ENCODE assay signal across 12 cellular contexts in the genomic region with DNA sequence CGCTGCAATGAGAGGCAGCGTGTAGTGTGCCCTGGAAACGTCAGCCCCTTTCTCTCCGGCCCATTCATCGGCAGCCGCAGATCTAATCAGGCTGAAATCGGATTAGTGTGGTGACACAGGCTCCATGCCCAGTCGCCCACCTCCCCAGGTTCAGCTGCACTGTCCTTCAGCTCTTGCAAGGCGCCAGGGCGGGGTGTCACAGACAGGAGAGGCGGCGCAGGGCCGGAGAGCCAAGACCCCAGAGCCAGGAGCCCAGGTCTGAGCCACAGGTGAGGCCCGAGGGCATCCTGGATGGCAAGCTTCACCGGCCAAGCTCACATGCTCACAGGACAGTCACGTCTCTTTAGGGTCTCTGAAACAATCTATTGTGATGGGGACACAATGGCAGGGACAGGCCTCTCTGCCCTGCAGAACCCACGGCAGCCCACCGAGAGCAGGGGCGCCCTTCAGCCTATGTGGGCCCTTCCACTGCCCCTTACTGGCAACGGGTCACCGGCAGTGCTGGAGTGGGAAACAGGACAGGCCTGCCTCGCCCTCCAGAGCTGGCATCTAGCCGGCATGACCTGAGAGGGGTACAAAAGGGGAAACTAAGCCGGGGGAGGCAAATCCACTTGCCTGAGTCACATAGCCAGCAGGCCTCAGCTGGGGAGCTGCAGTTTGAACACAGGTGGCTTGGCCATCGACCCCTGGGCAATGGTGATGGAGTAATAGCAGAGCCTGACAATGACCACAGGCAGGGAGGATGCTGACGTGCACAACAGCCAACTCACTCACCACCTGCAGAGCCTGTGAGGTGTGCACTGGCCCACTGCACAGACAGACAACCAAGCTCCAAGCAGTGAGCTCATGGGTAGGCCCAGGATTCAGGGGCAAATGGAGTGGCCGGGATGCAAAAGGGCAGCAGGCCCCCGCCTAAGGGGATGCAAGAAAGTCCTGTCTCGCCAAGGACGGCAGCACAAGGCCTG. TPM values are rescaled to one million over a fixed set of nuclear protein-coding genes. Genes with fewer than 3 reads are reported as not detected.
A peak's percentile ranks its signal among the peaks of the same experiment; 100 is the strongest.
DNase-seq lines count a peak whose midpoint lies in the region; ATAC-seq, FAIRE-seq and TF ChIP-seq lines count a peak whose summit lies in the region.
"Had no signal": no experiment of that assay in that cellular context is flagged by ENCODE, and none has a peak within 500 bp of the region (broad histone marks: within the 10 kb centered on the region; RNA-seq: fewer than 3 reads in every experiment).

No MANE protein-coding gene starts in this region.

- no peak overlapping the region for H3K4me3 Mint-ChIP-seq in neural progenitor cell
- H3K4me3 Mint-ChIP-seq: activated CD4-positive, alpha-beta T cell treated with anti-CD3 and anti-CD28 coated beads, Interleukin-2, amount 10 ng/mL, durations not matched to agents 24 days and 14 days had no signal

- peaks cover 11 to 34% of the 10 kb centered on the region in 2 experiments for H4K20me1 ChIP-seq in H1 (replicated peaks in 1 of 2; ENCODE audit: control insufficient read depth in 1 of 2, insufficient read depth in 2 of 2, low read length in 2 of 2)
- H4K20me1 ChIP-seq in neural progenitor cell (ENCODE audit: low read depth): peaks cover 93% of the 10 kb centered on the region

- H3K27me3 ChIP-seq in H1 (replicated peaks in 1 of 4; ENCODE audit: control insufficient read depth in 3 of 4, extremely low read depth in 1 of 4, insufficient read depth in 3 of 4, low read length in 3 of 4) (no peaks in the 10 kb centered on the region), neural progenitor cell (no peaks in the 10 kb centered on the region)

- H2BK5ac ChIP-seq in H1 (ENCODE audit: low read depth, low read length): no peak overlapping the region

- no peak overlapping the region for H3K9ac ChIP-seq in H1 (replicated peaks in 1 of 4; ENCODE audit: extremely low read depth in 1 of 4, low read depth in 3 of 4, low read length in 3 of 4)
- no peak overlapping the region for H3K9ac ChIP-seq in neural progenitor cell

- H2BK15ac ChIP-seq in H1 (ENCODE audit: low read length): no peak overlapping the region

- DNase-seq in D341Med (ENCODE audit: low spot score): peak; percentile 77
- DNase-seq in RCC 7860 (ENCODE audit: low spot score): peak; percentile 66
- no peak for DNase-seq in H1 (ENCODE audit: low read depth in 1 of 2, low spot score in 2 of 2)
- peak; percentile 82 for DNase-seq in neural progenitor cell (ENCODE audit: low spot score)
- DNase-seq in NCI-H526 treated with DMSO at 0.1 percent for 48 hours (lab: John Stamatoyannopoulos, UW): no peak
- no peak for DNase-seq in HuH-7.5 (ENCODE audit: low spot score)
- DNase-seq: activated CD4-positive, alpha-beta T cell treated with anti-CD3 and anti-CD28 coated beads, Interleukin-2, amount 10 ng/mL, durations not matched to agents 24 days and 14 days; AML-193; kidney glomerular epithelial cell had no signal

- no peak overlapping the region for H2BK12ac ChIP-seq in H1 (ENCODE audit: low read depth, low read length)

- H3K23ac ChIP-seq in H1 (ENCODE audit: insufficient read length): no peak overlapping the region

- CTCF ChIA-PET in H1 (lab: Charles Lee; ENCODE audit: partially characterized antibody): interaction anchor here (0.9 to 2.3 kb wide), 7 partner anchors 16 to 118 kb away, joined by 3 to 7 read pairs (median 3); no protein-coding TSS in a partner anchor

- no peaks in the 10 kb centered on the region for H3K23me2 ChIP-seq in H1 (ENCODE audit: low read depth, low read length)

- H3F3A ChIP-seq in neural progenitor cell (ENCODE audit: low read depth): peaks cover 19% of the 10 kb centered on the region

- no peak overlapping the region for H3K56ac ChIP-seq in H1 (replicated peaks; ENCODE audit: insufficient read length, low read depth, low read length)

- H3K9me3 Mint-ChIP-seq in neural progenitor cell: no peaks in the 10 kb centered on the region
- H3K9me3 Mint-ChIP-seq: activated CD4-positive, alpha-beta T cell treated with anti-CD3 and anti-CD28 coated beads, Interleukin-2, amount 10 ng/mL, durations not matched to agents 24 days and 14 days had no signal

- POLR2A ChIA-PET in H1 (lab: Charles Lee; ENCODE audit: partially characterized antibody): interaction anchor here (0.8 kb wide), 1 partner anchor 9 kb away, joined by 3 read pairs; no protein-coding TSS in a partner anchor

- ATAC-seq in GM21619 (IDR thresholded peaks at IDR 0.05; ENCODE audit: unreplicated experiment) (no peak), GM21786 (IDR thresholded peaks at IDR 0.05; ENCODE audit: unreplicated experiment) (no peak)

- H2AFZ ChIP-seq in H1 (ENCODE audit: low read length) (no peak overlapping the region), neural progenitor cell (replicated peaks) (no peak overlapping the region)

- no peak overlapping the region for H3K14ac ChIP-seq in H1 (ENCODE audit: insufficient read length)

- H2BK120ac ChIP-seq in H1 (replicated peaks; ENCODE audit: low read depth, low read length): no peak overlapping the region

- FAIRE-seq in RCC 7860 (lab: Jason Lieb, UNC) (no peak), H1 (lab: Jason Lieb, UNC) (no peak)
- FAIRE-seq: G401.6 had no signal

- H3K4me1 ChIP-seq in H1 (replicated peaks in 1 of 4; ENCODE audit: control insufficient read depth in 3 of 4, insufficient read depth in 4 of 4, low read length in 3 of 4): peaks cover 0 to 12% (median 5%) of the 10 kb centered on the region in 4 experiments; a peak in 5 of 7 replicates
- peaks cover 37% of the 10 kb centered on the region for H3K4me1 ChIP-seq in neural progenitor cell

- H3K9me3 ChIP-seq in H1 (ENCODE audit: insufficient read depth in 2 of 2, low read depth in 1 of 2, low read length in 1 of 2) (no peaks in the 10 kb centered on the region), neural progenitor cell (ENCODE audit: low read depth) (no peaks in the 10 kb centered on the region)

- TF ChIP-seq CTCF in H1 (IDR thresholded peaks at IDR 0.05; ENCODE audit: control extremely low read depth in 1 of 3, insufficient read depth in 1 of 3, low read depth in 1 of 3, low read length in 3 of 3): no peak
- no peak for TF ChIP-seq CTCF in neural progenitor cell (IDR thresholded peaks at IDR 0.05)

- peaks cover 4% of the 10 kb centered on the region for H3K27me3 Mint-ChIP-seq in neural progenitor cell (ENCODE audit: insufficient read depth, low read depth)
- H3K27me3 Mint-ChIP-seq: activated CD4-positive, alpha-beta T cell treated with anti-CD3 and anti-CD28 coated beads, Interleukin-2, amount 10 ng/mL, durations not matched to agents 24 days and 14 days had no signal

- no peak overlapping the region for H3K18ac ChIP-seq in H1 (ENCODE audit: extremely low read depth, low read length)

- H3K36me3 Mint-ChIP-seq in neural progenitor cell: peaks cover 4% of the 10 kb centered on the region

- peaks cover 17% of the 10 kb centered on the region for H3K79me1 ChIP-seq in H1 (ENCODE audit: low read depth, low read length)

- no peak overlapping the region for H2BK20ac ChIP-seq in H1 (ENCODE audit: low read length)

- H3K79me2 ChIP-seq in H1 (ENCODE audit: control insufficient read depth in 1 of 2, insufficient read depth in 2 of 2, low read length in 2 of 2) (peaks cover 0 to 72% of the 10 kb centered on the region in 2 experiments; a peak in 2 of 4 replicates), neural progenitor cell (ENCODE audit: low read depth) (peaks cover 92% of the 10 kb centered on the region)

- TF ChIP-seq EP300 in H1 (IDR thresholded peaks at IDR 0.05; ENCODE audit: borderline replicate concordance in 1 of 2, low read depth in 2 of 2, low read length in 2 of 2): no peak

- H3K4me3 ChIP-seq in H1 (ENCODE audit: extremely low read depth in 1 of 4, insufficient read depth in 2 of 4, low read depth in 3 of 4, low read length in 4 of 4): no peak overlapping the region
- H3K4me3 ChIP-seq in neural progenitor cell: no peak overlapping the region

- H4K5ac ChIP-seq in H1 (ENCODE audit: insufficient read length, low read depth, low read length): no peak overlapping the region

- H3K4me1 Mint-ChIP-seq in neural progenitor cell: peaks cover 61% of the 10 kb centered on the region
- H3K4me1 Mint-ChIP-seq: activated CD4-positive, alpha-beta T cell treated with anti-CD3 and anti-CD28 coated beads, Interleukin-2, amount 10 ng/mL, durations not matched to agents 24 days and 14 days had no signal

- no peak overlapping the region for H4K91ac ChIP-seq in H1 (replicated peaks; ENCODE audit: insufficient read length, low read length)

- TF ChIP-seq POLR2A in H1 (IDR thresholded peaks at IDR 0.05; ENCODE audit: control extremely low read depth in 1 of 2, low read depth in 2 of 2, low read length in 2 of 2): no peak

- 81% methylated on average over 28 of the region's 30 CpGs; no CpG with 5 or more reads in 1 of the 2 experiments for WGBS in H1 (ENCODE audit: extremely low coverage in 1 of 2, insufficient coverage in 1 of 2, insufficient read length in 1 of 2, insufficient replicate concordance in 2 of 2, low coverage in 1 of 2, low lambda C conversion rate in 2 of 2, missing lambda C conversion rate in 1 of 2), 2 experiments

- H3K27ac ChIP-seq in H1 (ENCODE audit: low read depth, low read length) (no peak overlapping the region), neural progenitor cell (peak overlapping the region; percentile 53)

- TF ChIP-seq RAD21 in H1 (IDR thresholded peaks at IDR 0.05 in 1 of 2, conservative IDR thresholded peaks at IDR 0.05 in 1 of 2; ENCODE audit: low read depth in 2 of 2, low read length in 2 of 2): no peak; a peak in 1 of 4 replicates

- peak overlapping the region; percentile 72 for H3K27ac Mint-ChIP-seq in neural progenitor cell
- H3K27ac Mint-ChIP-seq: activated CD4-positive, alpha-beta T cell treated with anti-CD3 and anti-CD28 coated beads, Interleukin-2, amount 10 ng/mL, durations not matched to agents 24 days and 14 days had no signal

- H3K36me3 ChIP-seq in H1 (ENCODE audit: control insufficient read depth in 2 of 4, insufficient read depth in 4 of 4, low read length in 3 of 4): no peaks in the 10 kb centered on the region; a peak in 1 of 8 replicates
- no peaks in the 10 kb centered on the region for H3K36me3 ChIP-seq in neural progenitor cell

- no peak overlapping the region for H3K4me2 ChIP-seq in H1 (ENCODE audit: insufficient read depth in 1 of 2, low read depth in 2 of 2, low read length in 2 of 2)
- peak overlapping the region; percentile 54 for H3K4me2 ChIP-seq in neural progenitor cell

- peak overlapping the region; percentile 46 for H3K4ac ChIP-seq in H1 (replicated peaks; ENCODE audit: insufficient read length, low read depth, low read length)

- H4K8ac ChIP-seq in H1 (ENCODE audit: extremely low read depth, insufficient read depth, low read length): peak overlapping the region; percentile 57; the same call in 1 of the 2 replicates

- no peak overlapping the region for H2AK5ac ChIP-seq in H1 (ENCODE audit: low read depth, low read length)

RNA-seq across cellular contexts. Expression of a gene that starts 48.1 kb away (rescaled TPM):
- total RNA-seq in H1 (2021; fragmentation: NEBNext Ultra II Directional; extraction: Animal tissue kit (Norgen Biotek cat#: 25700)): 34.6 and 37.6 TPM in 2 replicates
- polyA plus RNA-seq in H1 (2011; rRNA removed): 13.6 and 17.6 TPM in 2 replicates
- polyA plus RNA-seq in H1 (2011; cell fraction: cytosol; rRNA removed): 20.6 TPM
- polyA plus RNA-seq in H1 (2011; cell fraction: nucleus; rRNA removed): 40.6 TPM
- 20.5 to 32.6 TPM (median 30.1 TPM) in 4 replicates for polyA plus RNA-seq in H1 (2012, experiment 1 of 2)
- 11.5 TPM for polyA plus RNA-seq in H1 (2012, experiment 2 of 2)
- 15.7 TPM for polyA plus RNA-seq in H1 (2013, experiment 1 of 2)
- 15.9 TPM for polyA plus RNA-seq in H1 (2013, experiment 2 of 2)
- polyA minus RNA-seq in H1 (2011; rRNA and poly(A)+ RNA removed): 28.1 and 28.9 TPM in 2 replicates
- 19.7 TPM for polyA minus RNA-seq in H1 (2011; cell fraction: cytosol; rRNA and poly(A)+ RNA removed)
- polyA minus RNA-seq in H1 (2011; cell fraction: nucleus; rRNA and poly(A)+ RNA removed): 22.4 TPM
- 12.9 and 19.0 TPM in 2 replicates for total RNA-seq in neural progenitor cell (ENCODE audit: low replicate concordance)

Comparison
In these comparisons a context has a peak if more than half of its experiments do, and no peak if none do; other contexts are left out.
1. DNase-seq: peak in D341Med (single experiment), RCC 7860 (single experiment) and neural progenitor cell (single experiment); none in H1 (0 of 2), NCI-H526 treated with DMSO at 0.1 percent for 48 hours (single experiment) and HuH-7.5 (single experiment).